Comparison of ENCODE assay signal across 1 cellular context in the genomic region with DNA sequence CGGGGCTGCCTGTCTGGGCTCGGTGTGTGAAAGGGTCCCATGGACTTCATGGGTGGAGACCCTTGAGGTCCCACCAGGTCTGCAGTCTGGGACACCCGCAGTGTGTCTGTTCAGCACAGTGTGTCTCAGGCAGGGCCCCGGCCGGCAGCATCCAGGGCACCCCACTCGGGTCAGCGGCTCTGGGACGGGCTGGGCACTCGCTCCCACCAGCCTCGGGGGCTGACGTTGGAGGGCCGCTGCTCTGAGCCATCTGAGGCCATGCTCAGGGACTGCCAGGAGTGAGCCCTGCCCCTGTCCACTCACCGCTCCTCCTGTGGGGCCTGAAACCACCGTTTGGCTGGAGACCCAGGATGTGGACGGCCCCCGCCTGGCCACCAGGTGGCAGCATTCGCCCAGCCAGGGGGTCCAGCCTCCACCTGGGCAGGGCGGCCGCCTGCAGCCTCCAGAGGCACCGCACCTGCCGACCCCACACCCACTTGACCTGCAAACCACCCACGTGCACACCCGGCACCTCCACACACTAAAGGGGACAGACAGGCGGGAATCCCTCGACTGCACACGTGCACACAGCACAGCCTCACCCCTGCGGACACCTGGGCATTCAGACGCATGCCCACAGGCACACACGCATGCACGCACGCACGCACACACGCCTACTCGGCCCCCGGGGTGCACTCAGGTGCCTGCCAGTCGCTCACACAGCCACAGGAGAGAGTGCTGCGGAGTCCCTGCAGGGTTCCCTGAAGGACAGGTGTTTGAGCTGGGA.
TF ChIP-seq lines count a peak whose summit lies in the region.

No MANE protein-coding gene starts in this region.

TF ChIP-seq in neural cell, 6 proteins besides CTCF, POLR2A, EP300 and RAD21 (continued from another document):
- TF ChIP-seq, protein P1, sequence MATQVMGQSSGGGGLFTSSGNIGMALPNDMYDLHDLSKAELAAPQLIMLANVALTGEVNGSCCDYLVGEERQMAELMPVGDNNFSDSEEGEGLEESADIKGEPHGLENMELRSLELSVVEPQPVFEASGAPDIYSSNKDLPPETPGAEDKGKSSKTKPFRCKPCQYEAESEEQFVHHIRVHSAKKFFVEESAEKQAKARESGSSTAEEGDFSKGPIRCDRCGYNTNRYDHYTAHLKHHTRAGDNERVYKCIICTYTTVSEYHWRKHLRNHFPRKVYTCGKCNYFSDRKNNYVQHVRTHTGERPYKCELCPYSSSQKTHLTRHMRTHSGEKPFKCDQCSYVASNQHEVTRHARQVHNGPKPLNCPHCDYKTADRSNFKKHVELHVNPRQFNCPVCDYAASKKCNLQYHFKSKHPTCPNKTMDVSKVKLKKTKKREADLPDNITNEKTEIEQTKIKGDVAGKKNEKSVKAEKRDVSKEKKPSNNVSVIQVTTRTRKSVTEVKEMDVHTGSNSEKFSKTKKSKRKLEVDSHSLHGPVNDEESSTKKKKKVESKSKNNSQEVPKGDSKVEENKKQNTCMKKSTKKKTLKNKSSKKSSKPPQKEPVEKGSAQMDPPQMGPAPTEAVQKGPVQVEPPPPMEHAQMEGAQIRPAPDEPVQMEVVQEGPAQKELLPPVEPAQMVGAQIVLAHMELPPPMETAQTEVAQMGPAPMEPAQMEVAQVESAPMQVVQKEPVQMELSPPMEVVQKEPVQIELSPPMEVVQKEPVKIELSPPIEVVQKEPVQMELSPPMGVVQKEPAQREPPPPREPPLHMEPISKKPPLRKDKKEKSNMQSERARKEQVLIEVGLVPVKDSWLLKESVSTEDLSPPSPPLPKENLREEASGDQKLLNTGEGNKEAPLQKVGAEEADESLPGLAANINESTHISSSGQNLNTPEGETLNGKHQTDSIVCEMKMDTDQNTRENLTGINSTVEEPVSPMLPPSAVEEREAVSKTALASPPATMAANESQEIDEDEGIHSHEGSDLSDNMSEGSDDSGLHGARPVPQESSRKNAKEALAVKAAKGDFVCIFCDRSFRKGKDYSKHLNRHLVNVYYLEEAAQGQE (IDR thresholded peaks at IDR 0.05; ENCODE audit: borderline replicate concordance): no peak
- no peak for TF ChIP-seq EZH2 (IDR thresholded peaks at IDR 0.05; ENCODE audit: borderline replicate concordance, insufficient read depth, low read length, poor library complexity, severe bottlenecking)
